ENCODE assay signal across 9 cellular contexts in genomic region chr9:136527721-136528710, GRCh38. TPM values are rescaled to one million over a fixed set of nuclear protein-coding genes. Genes with fewer than 3 reads are reported as not detected.
DNase-seq lines count a peak whose midpoint lies in the region; ATAC-seq and TF ChIP-seq lines count a peak whose summit lies in the region.
"Had no signal": no experiment of that assay in that cellular context is flagged by ENCODE, and none has a peak within 500 bp of the region (broad histone marks: within the 10 kb centered on the region; RNA-seq: fewer than 3 reads in every experiment).

No MANE protein-coding gene starts in this region.

- H3K27me3 ChIP-seq in CD8-positive, alpha-beta T cell (ENCODE audit: insufficient read depth, low read length), result no peaks in the 10 kb centered on the region
- no peaks in the 10 kb centered on the region for H3K27me3 ChIP-seq in muscle layer of colon (ENCODE audit: control insufficient read depth in 1 of 2, insufficient read depth in 2 of 2, low read length in 2 of 2)

- TF ChIP-seq CTCF in CD8-positive, alpha-beta T cell (IDR thresholded peaks at IDR 0.05), result no peak

- H3K27ac ChIP-seq in CD8-positive, alpha-beta T cell (ENCODE audit: low read depth, low read length), result no peak overlapping the region
- peak overlapping the region; percentile 72 for H3K27ac ChIP-seq in muscle layer of colon (ENCODE audit: low read depth, low read length)

- POLR2A ChIA-PET in CD8-positive, alpha-beta T cell (lab: Charles Lee), result interaction anchor here (3.7 kb wide), 1 partner anchor 11 kb away, joined by 13 read pairs; no protein-coding TSS in a partner anchor

- H3K9ac ChIP-seq in muscle layer of colon (ENCODE audit: low read length), result no peak overlapping the region

- peak overlapping the region; percentile 32 for H3K27ac Mint-ChIP-seq in CD8-positive, alpha-beta T cell
- H3K27ac Mint-ChIP-seq in activated naive CD8-positive, alpha-beta T cell treated with anti-CD3 and anti-CD28 coated beads for 36 hours, result peak overlapping the region; percentile 63

- no peaks in the 10 kb centered on the region for H3K9me3 ChIP-seq in CD8-positive, alpha-beta T cell (ENCODE audit: low read length)
- H3K9me3 ChIP-seq in muscle layer of colon (ENCODE audit: low read length), result no peaks in the 10 kb centered on the region

- intact Hi-C loops in CD8-positive, alpha-beta T cell (cut with DNase I, micrococcal nuclease), result no loop called here

- ATAC-seq in CD8-positive, alpha-beta T cell, result no peak
- no peak for ATAC-seq in GM18517 (IDR thresholded peaks at IDR 0.05; ENCODE audit: unreplicated experiment)
- ATAC-seq in HG02884 (IDR thresholded peaks at IDR 0.05; ENCODE audit: unreplicated experiment), result no peak
- no peak for ATAC-seq in GM21526 (IDR thresholded peaks at IDR 0.05; ENCODE audit: low FRiP score, unreplicated experiment)
- ATAC-seq in GM21390 (IDR thresholded peaks at IDR 0.05; ENCODE audit: unreplicated experiment), result no peak

- H3K4me1 Mint-ChIP-seq in CD8-positive, alpha-beta T cell (ENCODE audit: low read depth), result peaks cover 24% of the 10 kb centered on the region
- peaks cover 18% of the 10 kb centered on the region for H3K4me1 Mint-ChIP-seq in activated naive CD8-positive, alpha-beta T cell treated with anti-CD3 and anti-CD28 coated beads for 36 hours

- CTCF ChIA-PET in CD8-positive, alpha-beta T cell (lab: Charles Lee), result no interaction called here

- H3K36me3 ChIP-seq in CD8-positive, alpha-beta T cell (ENCODE audit: insufficient read depth, low read length), result no peaks in the 10 kb centered on the region
- H3K36me3 ChIP-seq in muscle layer of colon (ENCODE audit: insufficient read depth, low read length), result peaks cover 6% of the 10 kb centered on the region

- H3K9me3 Mint-ChIP-seq in CD8-positive, alpha-beta T cell, result no peaks in the 10 kb centered on the region
- no peaks in the 10 kb centered on the region for H3K9me3 Mint-ChIP-seq in activated naive CD8-positive, alpha-beta T cell treated with anti-CD3 and anti-CD28 coated beads for 36 hours

- no peak for DNase-seq in CD8-positive, alpha-beta T cell
- peak; percentile 83 for DNase-seq in HuH-7.5 (ENCODE audit: low spot score)
- DNase-seq in activated naive CD8-positive, alpha-beta T cell treated with anti-CD3 and anti-CD28 coated beads for 36 hours, result no peak
- DNase-seq: effector memory CD4-positive, alpha-beta T cell had no signal

- H3K4me1 ChIP-seq in CD8-positive, alpha-beta T cell (ENCODE audit: insufficient read depth, low read length), result peaks cover 47% of the 10 kb centered on the region
- H3K4me1 ChIP-seq in muscle layer of colon (ENCODE audit: insufficient read depth, low read length), result peaks cover 69% of the 10 kb centered on the region

- H3K36me3 Mint-ChIP-seq in CD8-positive, alpha-beta T cell, result peaks cover 4% of the 10 kb centered on the region
- H3K36me3 Mint-ChIP-seq in activated naive CD8-positive, alpha-beta T cell treated with anti-CD3 and anti-CD28 coated beads for 36 hours, result peaks cover 9% of the 10 kb centered on the region

- no peaks in the 10 kb centered on the region for H3K27me3 Mint-ChIP-seq in CD8-positive, alpha-beta T cell (ENCODE audit: low read depth)
- no peaks in the 10 kb centered on the region for H3K27me3 Mint-ChIP-seq in activated naive CD8-positive, alpha-beta T cell treated with anti-CD3 and anti-CD28 coated beads for 36 hours

- no peak overlapping the region for H3K4me3 ChIP-seq in CD8-positive, alpha-beta T cell (ENCODE audit: low read depth, low read length)
- H3K4me3 ChIP-seq in muscle layer of colon (ENCODE audit: low read depth in 1 of 2, low read length in 2 of 2), result no peak overlapping the region

- H3K4me3 Mint-ChIP-seq in CD8-positive, alpha-beta T cell, result no peak overlapping the region
- no peak overlapping the region for H3K4me3 Mint-ChIP-seq in activated naive CD8-positive, alpha-beta T cell treated with anti-CD3 and anti-CD28 coated beads for 36 hours

RNA-seq across cellular contexts. Expression of gene NOTCH1, which starts 17.8 kb away (rescaled TPM):
- total RNA-seq in CD8-positive, alpha-beta T cell, result 10 to 100 TPM; 29.0 to 30.0 TPM
- total RNA-seq in activated naive CD8-positive, alpha-beta T cell treated with anti-CD3 and anti-CD28 coated beads for 36 hours, result 10 to 100 TPM; 48.2 to 51.6 TPM

RNA-seq across cellular contexts. Expression of gene SEC16A, which starts 45.2 kb away (rescaled TPM):
- total RNA-seq in CD8-positive, alpha-beta T cell, result 10 to 100 TPM; 81.0 to 83.5 TPM
- total RNA-seq in activated naive CD8-positive, alpha-beta T cell treated with anti-CD3 and anti-CD28 coated beads for 36 hours, result 10 to 100 TPM; 69.4 to 71.2 TPM
